8 cellular contexts compared by ENCODE assay signal in genomic region chr3:196502775-196503181, GRCh38. TPM values are rescaled to one million over a fixed set of nuclear protein-coding genes. Genes with fewer than 3 reads are reported as not detected.
A peak's percentile ranks its signal among the peaks of the same experiment; 100 is the strongest.
DNase-seq lines count a peak whose midpoint lies in the region; ATAC-seq and TF ChIP-seq lines count a peak whose summit lies in the region.

No MANE protein-coding gene starts in this region.

- H3K4me3 Mint-ChIP-seq in endodermal cell, result peak overlapping the region; percentile 92

- peak overlapping the region; percentile 87 for H3K27ac ChIP-seq in endodermal cell (ENCODE audit: low read depth, low read length)
- H3K27ac ChIP-seq in mesodermal cell (ENCODE audit: low read depth, low read length, severe bottlenecking), result peak overlapping the region; percentile 92

- ATAC-seq in HG02884 (IDR thresholded peaks at IDR 0.05; ENCODE audit: unreplicated experiment), result peak; percentile 4

- TF ChIP-seq CTCF in GM12864 (IDR thresholded peaks at IDR 0.05; ENCODE audit: low read depth, low read length, missing control alignments), result no peak
- TF ChIP-seq CTCF in endodermal cell (conservative IDR thresholded peaks at IDR 0.05), result no peak

- H3K4me1 ChIP-seq in endodermal cell (ENCODE audit: control insufficient read depth, insufficient read depth, low read length) (no peaks in the 10 kb centered on the region), mesodermal cell (ENCODE audit: control insufficient read depth, insufficient read depth, low read length, poor library complexity, severe bottlenecking) (peaks cover 8% of the 10 kb centered on the region)

- H3K27ac Mint-ChIP-seq in endodermal cell, result peak overlapping the region; percentile 94

- H3K4me1 Mint-ChIP-seq in endodermal cell, result peaks cover 20% of the 10 kb centered on the region

- 0 to 1% methylated on average over 18 to 26 of the region's 26 CpGs for WGBS in endodermal cell (ENCODE audit: insufficient coverage in 1 of 2, insufficient read length in 1 of 2), 2 experiments
- 0 to 1% methylated on average over 24 to 25 of the region's 26 CpGs for WGBS in mesodermal cell (ENCODE audit: insufficient coverage in 2 of 2), 2 experiments

- H3K9ac ChIP-seq in endodermal cell (ENCODE audit: extremely low read depth, low read length, poor library complexity, severe bottlenecking), result peak overlapping the region; percentile 85

- peaks cover 14% of the 10 kb centered on the region for H3K9me3 Mint-ChIP-seq in endodermal cell

- H3K27me3 Mint-ChIP-seq in endodermal cell (ENCODE audit: insufficient read depth), result no peaks in the 10 kb centered on the region

- peak; percentile 19 for DNase-seq in GM12864 (ENCODE audit: low read depth)
- DNase-seq in NCI-H774 (lab: John Stamatoyannopoulos, UW), result peak; percentile 58
- peak; percentile 63 for DNase-seq in activated CD8-positive, alpha-beta memory T cell treated with anti-CD3 and anti-CD28 coated beads, Interleukin-2, amount 50 U/mL, for 1 hour (ENCODE audit: extremely low read depth)
- DNase-seq in endodermal cell, result peak; percentile 54
- peak; percentile 28 for DNase-seq in stimulated activated CD8-positive, alpha-beta memory T cell treated with anti-CD3 and anti-CD28 coated beads, Interleukin-15, amount 100 ng/mL, for 24 hours (ENCODE audit: low read depth)
- no peak for DNase-seq in NCI-H526 treated with DMSO at 0.1 percent for 48 hours (lab: John Stamatoyannopoulos, UW)

- H3K36me3 ChIP-seq in endodermal cell (ENCODE audit: control insufficient read depth, insufficient read depth, low read length) (peaks cover 8% of the 10 kb centered on the region), mesodermal cell (ENCODE audit: control insufficient read depth, insufficient read depth, low read length) (peaks cover 26% of the 10 kb centered on the region)

- H3K4me3 ChIP-seq in GM12864 (ENCODE audit: low read depth, low read length) (peak overlapping the region; percentile 81), endodermal cell (ENCODE audit: low read length) (peak overlapping the region; percentile 95), mesodermal cell (ENCODE audit: extremely low read depth, insufficient read depth, low read length, poor library complexity, severe bottlenecking) (peak overlapping the region; percentile 97)

- H3K9me3 ChIP-seq in endodermal cell (ENCODE audit: control insufficient read depth, low read length) (peaks cover 14% of the 10 kb centered on the region), mesodermal cell (ENCODE audit: control insufficient read depth, low read length) (peaks cover 11% of the 10 kb centered on the region)

- H3K36me3 Mint-ChIP-seq in endodermal cell (ENCODE audit: low read depth), result peaks cover 16% of the 10 kb centered on the region

- H3K27me3 ChIP-seq in endodermal cell (ENCODE audit: control insufficient read depth, insufficient read depth, low read length, poor library complexity, severe bottlenecking), result no peaks in the 10 kb centered on the region

RNA-seq across cellular contexts. Expression of gene RNF168, which starts 0.8 kb away (rescaled TPM):
- 10 to 100 TPM; 37.3 to 48.4 TPM for total RNA-seq in endodermal cell
- 21.2 TPM for polyA plus RNA-seq in endodermal cell (2013, experiment 1 of 2)
- 24.4 TPM for polyA plus RNA-seq in endodermal cell (2013, experiment 2 of 2)
- 27.9 TPM for polyA plus RNA-seq in mesodermal cell (2013, experiment 1 of 2)
- polyA plus RNA-seq in mesodermal cell (2013, experiment 2 of 2), result 26.7 TPM

RNA-seq across cellular contexts. Expression of gene SMCO1, which starts 12.4 kb away (rescaled TPM):
- total RNA-seq in endodermal cell, result not detected
- not detected for polyA plus RNA-seq in endodermal cell (2013, experiment 1 of 2)
- polyA plus RNA-seq in endodermal cell (2013, experiment 2 of 2), result not detected
- not detected for polyA plus RNA-seq in mesodermal cell (2013, experiment 1 of 2)
- polyA plus RNA-seq in mesodermal cell (2013, experiment 2 of 2), result not detected
